In the genomic region with DNA sequence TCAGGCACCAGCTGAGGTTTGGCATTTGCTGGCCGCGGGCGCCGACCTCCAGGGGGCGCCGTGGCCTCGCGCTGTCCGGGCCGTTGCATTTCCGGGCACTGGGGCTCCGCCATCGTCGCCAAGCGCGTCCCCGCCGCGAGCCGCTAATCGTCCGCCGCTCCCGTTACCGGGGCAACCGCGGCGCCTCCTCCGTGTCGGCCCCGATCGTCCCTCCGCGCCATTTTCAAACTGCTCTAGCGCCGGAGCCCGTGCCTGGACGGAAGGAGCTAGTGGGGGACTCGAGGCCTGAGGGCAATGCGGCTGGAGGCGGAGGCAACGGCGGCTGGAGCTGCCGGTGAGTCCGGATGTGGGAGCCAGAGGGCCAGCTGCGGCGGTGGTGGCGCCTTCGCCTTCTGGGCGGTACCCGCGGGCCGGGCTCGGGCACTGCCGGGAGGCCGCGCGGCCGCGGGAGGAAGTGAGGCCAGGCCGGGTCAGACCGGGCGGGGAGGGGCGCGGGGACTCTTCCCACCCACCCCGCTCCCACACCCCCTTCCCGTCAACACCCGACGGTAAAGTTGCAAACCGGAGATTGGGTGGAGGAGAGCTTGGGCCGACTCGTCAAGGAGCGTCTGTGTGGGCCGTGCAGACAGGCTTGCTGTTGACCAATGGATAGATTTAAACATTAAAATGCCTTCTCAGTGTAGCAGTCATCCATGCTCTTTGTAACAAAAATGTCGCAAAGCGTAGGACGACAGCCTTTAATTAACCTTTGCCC, we compare ENCODE assay signal across 8 cellular contexts. TPM values are rescaled to one million over a fixed set of nuclear protein-coding genes. Genes with fewer than 3 reads are reported as not detected.
A peak's percentile ranks its signal among the peaks of the same experiment; 100 is the strongest.
DNase-seq lines count a peak whose midpoint lies in the region; ATAC-seq and TF ChIP-seq lines count a peak whose summit lies in the region.

A gene with protein sequence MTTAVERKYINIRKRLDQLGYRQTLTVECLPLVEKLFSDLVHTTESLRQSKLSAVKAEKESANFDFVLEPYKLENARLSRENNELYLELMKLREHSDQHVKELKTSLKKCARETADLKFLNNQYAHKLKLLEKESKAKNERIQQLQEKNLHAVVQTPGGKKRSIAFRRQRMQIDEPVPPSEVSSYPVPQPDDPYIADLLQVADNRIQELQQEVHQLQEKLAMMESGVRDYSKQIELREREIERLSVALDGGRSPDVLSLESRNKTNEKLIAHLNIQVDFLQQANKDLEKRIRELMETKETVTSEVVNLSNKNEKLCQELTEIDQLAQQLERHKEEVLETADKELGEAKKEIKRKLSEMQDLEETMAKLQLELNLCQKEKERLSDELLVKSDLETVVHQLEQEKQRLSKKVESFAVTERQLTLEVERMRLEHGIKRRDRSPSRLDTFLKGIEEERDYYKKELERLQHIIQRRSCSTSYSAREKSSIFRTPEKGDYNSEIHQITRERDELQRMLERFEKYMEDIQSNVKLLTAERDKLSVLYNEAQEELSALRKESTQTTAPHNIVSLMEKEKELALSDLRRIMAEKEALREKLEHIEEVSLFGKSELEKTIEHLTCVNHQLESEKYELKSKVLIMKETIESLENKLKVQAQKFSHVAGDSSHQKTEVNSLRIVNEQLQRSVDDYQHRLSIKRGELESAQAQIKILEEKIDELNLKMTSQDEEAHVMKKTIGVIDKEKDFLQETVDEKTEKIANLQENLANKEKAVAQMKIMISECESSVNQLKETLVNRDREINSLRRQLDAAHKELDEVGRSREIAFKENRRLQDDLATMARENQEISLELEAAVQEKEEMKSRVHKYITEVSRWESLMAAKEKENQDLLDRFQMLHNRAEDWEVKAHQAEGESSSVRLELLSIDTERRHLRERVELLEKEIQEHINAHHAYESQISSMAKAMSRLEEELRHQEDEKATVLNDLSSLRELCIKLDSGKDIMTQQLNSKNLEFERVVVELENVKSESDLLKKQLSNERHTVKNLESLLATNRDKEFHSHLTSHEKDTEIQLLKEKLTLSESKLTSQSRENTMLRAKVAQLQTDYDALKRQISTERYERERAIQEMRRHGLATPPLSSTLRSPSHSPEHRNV (plus strand): TSS at position 220 of the 754 bp plus-strand sequence. CDS start 3,186 bp downstream, outside the sequence.

- peak; percentile 87 for DNase-seq in ELR (ENCODE audit: low read depth)
- DNase-seq in H4 (ENCODE audit: low spot score), result peak; percentile 89
- peak; percentile 89 for DNase-seq in RPMI7951 (ENCODE audit: low read depth)
- peak; percentile 91 for DNase-seq in activated T-helper 1 cell treated with anti-CD3 and anti-CD28 coated beads, Interleukin-12 subunit alpha, Interleukin-12 subunit beta, Interleukin-2, Interleukin-4 antibody, amounts not matched to agents 30 ng/mL and 10 ng/mL and 1 ng/mL, durations not matched to agents 14 hours and 24 hours and 36 hours (ENCODE audit: low spot score)
- DNase-seq in fibroblast of gingiva (ENCODE audit: low read depth), result peak; percentile 95
- peak; percentile 84 to 94 (median 90) for DNase-seq in naive thymus-derived CD4-positive, alpha-beta T cell

- ATAC-seq in naive thymus-derived CD4-positive, alpha-beta T cell, result peak; percentile 88
- ATAC-seq in stimulated activated memory B cell treated with anti-CD40 and anti-IgM and Interleukin-4, amounts not matched to agents 10 μg/mL and 1 μg/mL and 100 μg/mL, for 72 hours, result peak; percentile 92

- peaks cover 44% of the 10 kb centered on the region for H3K4me1 Mint-ChIP-seq in activated T-helper 1 cell treated with anti-CD3 and anti-CD28 coated beads, Interleukin-12 subunit alpha, Interleukin-12 subunit beta, Interleukin-2, Interleukin-4 antibody, amounts not matched to agents 30 ng/mL and 10 ng/mL and 1 ng/mL, durations not matched to agents 14 hours and 24 hours and 36 hours (ENCODE audit: low read depth)
- peaks cover 30 to 69% (median 51%) of the 10 kb centered on the region in 7 donors for H3K4me1 Mint-ChIP-seq in naive thymus-derived CD4-positive, alpha-beta T cell
- H3K4me1 Mint-ChIP-seq in stimulated activated memory B cell treated with anti-CD40 and anti-IgM and Interleukin-4, amounts not matched to agents 10 μg/mL and 1 μg/mL and 100 μg/mL, for 72 hours, result peaks cover 42% of the 10 kb centered on the region

- POLR2A ChIA-PET in naive thymus-derived CD4-positive, alpha-beta T cell (lab: Charles Lee), result interaction anchor here (0.7 to 3.0 kb wide), 20 partner anchors 9 to 1029 kb away, joined by 3 to 24 read pairs (median 3); partner anchors contain the start of genes AASDH, EXOC1, PAICS and POLR2B

- CTCF ChIA-PET in naive thymus-derived CD4-positive, alpha-beta T cell (lab: Charles Lee), result interaction anchor here (0.6 to 1.8 kb wide), 13 partner anchors 8 to 1031 kb away, joined by 3 to 7 read pairs (median 3); partner anchors contain the start of gene SRD5A3

- intact Hi-C loops in activated T-helper 1 cell treated with anti-CD3 and anti-CD28 coated beads, Interleukin-12 subunit alpha, Interleukin-12 subunit beta, Interleukin-2, Interleukin-4 antibody, amounts not matched to agents 30 ng/mL and 10 ng/mL and 1 ng/mL, durations not matched to agents 14 hours and 24 hours and 36 hours (cut with micrococcal nuclease), result loop anchor here (1.0 to 5.0 kb wide), 17 partner anchors 42 to 1028 kb away; partner anchors contain the start of genes AASDH, CLOCK, EXOC1 and NOA1
- intact Hi-C loops in naive thymus-derived CD4-positive, alpha-beta T cell (cut with micrococcal nuclease), result loop anchor here (1.0 to 10.0 kb wide), 24 partner anchors 42 to 1887 kb away; partner anchors contain the start of genes AASDH (in 2 of the 2), CHIC2 (in 2 of the 2), EXOC1 (in 2 of the 2) and REST (in 2 of the 2)

- H3K27me3 ChIP-seq in naive thymus-derived CD4-positive, alpha-beta T cell (ENCODE audit: control insufficient read depth in 2 of 2, insufficient read depth in 2 of 2, low read length in 2 of 2), result no peaks in the 10 kb centered on the region

- no peaks in the 10 kb centered on the region for H3K9me3 ChIP-seq in naive thymus-derived CD4-positive, alpha-beta T cell (ENCODE audit: control insufficient read depth in 2 of 3, low read length in 3 of 3)

- H3K27ac Mint-ChIP-seq in activated T-helper 1 cell treated with anti-CD3 and anti-CD28 coated beads, Interleukin-12 subunit alpha, Interleukin-12 subunit beta, Interleukin-2, Interleukin-4 antibody, amounts not matched to agents 30 ng/mL and 10 ng/mL and 1 ng/mL, durations not matched to agents 14 hours and 24 hours and 36 hours, result peak within 1 kb of the TSS; percentile 92
- H3K27ac Mint-ChIP-seq in naive thymus-derived CD4-positive, alpha-beta T cell, result peak within 1 kb of the TSS; percentile 90 to 98 (median 94)
- peak within 1 kb of the TSS; percentile 98 for H3K27ac Mint-ChIP-seq in stimulated activated memory B cell treated with anti-CD40 and anti-IgM and Interleukin-4, amounts not matched to agents 10 μg/mL and 1 μg/mL and 100 μg/mL, for 72 hours

- no peaks in the 10 kb centered on the region for H3K27me3 Mint-ChIP-seq in activated T-helper 1 cell treated with anti-CD3 and anti-CD28 coated beads, Interleukin-12 subunit alpha, Interleukin-12 subunit beta, Interleukin-2, Interleukin-4 antibody, amounts not matched to agents 30 ng/mL and 10 ng/mL and 1 ng/mL, durations not matched to agents 14 hours and 24 hours and 36 hours (ENCODE audit: insufficient read depth)
- no peaks in the 10 kb centered on the region for H3K27me3 Mint-ChIP-seq in naive thymus-derived CD4-positive, alpha-beta T cell
- no peaks in the 10 kb centered on the region for H3K27me3 Mint-ChIP-seq in stimulated activated memory B cell treated with anti-CD40 and anti-IgM and Interleukin-4, amounts not matched to agents 10 μg/mL and 1 μg/mL and 100 μg/mL, for 72 hours

- H3K36me3 Mint-ChIP-seq in activated T-helper 1 cell treated with anti-CD3 and anti-CD28 coated beads, Interleukin-12 subunit alpha, Interleukin-12 subunit beta, Interleukin-2, Interleukin-4 antibody, amounts not matched to agents 30 ng/mL and 10 ng/mL and 1 ng/mL, durations not matched to agents 14 hours and 24 hours and 36 hours (ENCODE audit: low read depth), result peaks cover 15% of the 10 kb centered on the region
- H3K36me3 Mint-ChIP-seq in naive thymus-derived CD4-positive, alpha-beta T cell, result peaks cover 2 to 28% (median 14%) of the 10 kb centered on the region in 5 donors
- H3K36me3 Mint-ChIP-seq in stimulated activated memory B cell treated with anti-CD40 and anti-IgM and Interleukin-4, amounts not matched to agents 10 μg/mL and 1 μg/mL and 100 μg/mL, for 72 hours, result peaks cover 18% of the 10 kb centered on the region

- H3K4me1 ChIP-seq in naive thymus-derived CD4-positive, alpha-beta T cell (ENCODE audit: control insufficient read depth in 2 of 2, insufficient read depth in 2 of 2, low read length in 2 of 2), result peaks cover 14 to 15% of the 10 kb centered on the region in 2 donors

- H3K9me3 Mint-ChIP-seq in activated T-helper 1 cell treated with anti-CD3 and anti-CD28 coated beads, Interleukin-12 subunit alpha, Interleukin-12 subunit beta, Interleukin-2, Interleukin-4 antibody, amounts not matched to agents 30 ng/mL and 10 ng/mL and 1 ng/mL, durations not matched to agents 14 hours and 24 hours and 36 hours, result no peaks in the 10 kb centered on the region
- peaks cover 0 to 20% (median 1%) of the 10 kb centered on the region in 11 donors for H3K9me3 Mint-ChIP-seq in naive thymus-derived CD4-positive, alpha-beta T cell
- H3K9me3 Mint-ChIP-seq in stimulated activated memory B cell treated with anti-CD40 and anti-IgM and Interleukin-4, amounts not matched to agents 10 μg/mL and 1 μg/mL and 100 μg/mL, for 72 hours, result no peaks in the 10 kb centered on the region

- H3K36me3 ChIP-seq in naive thymus-derived CD4-positive, alpha-beta T cell (ENCODE audit: control insufficient read depth in 2 of 3, insufficient read depth in 3 of 3, low read length in 3 of 3), result peaks cover 0 to 17% (median 4%) of the 10 kb centered on the region in 3 experiments

- TF ChIP-seq CTCF in LNCAP (IDR thresholded peaks at IDR 0.05), result peak; percentile 92

- peak within 1 kb of the TSS; percentile 71 for H3K27ac ChIP-seq in naive thymus-derived CD4-positive, alpha-beta T cell (ENCODE audit: low read depth, low read length)

- H3K4me3 ChIP-seq in naive thymus-derived CD4-positive, alpha-beta T cell (ENCODE audit: low read length), result peak within 1 kb of the TSS; percentile 88

- peak within 1 kb of the TSS; percentile 86 for H3K4me3 Mint-ChIP-seq in activated T-helper 1 cell treated with anti-CD3 and anti-CD28 coated beads, Interleukin-12 subunit alpha, Interleukin-12 subunit beta, Interleukin-2, Interleukin-4 antibody, amounts not matched to agents 30 ng/mL and 10 ng/mL and 1 ng/mL, durations not matched to agents 14 hours and 24 hours and 36 hours
- H3K4me3 Mint-ChIP-seq in naive thymus-derived CD4-positive, alpha-beta T cell, result peak within 1 kb of the TSS; percentile 86 to 96 (median 92)
- H3K4me3 Mint-ChIP-seq in stimulated activated memory B cell treated with anti-CD40 and anti-IgM and Interleukin-4, amounts not matched to agents 10 μg/mL and 1 μg/mL and 100 μg/mL, for 72 hours, result peak within 1 kb of the TSS; percentile 90

RNA-seq across cellular contexts. Expression of the gene that starts here (rescaled TPM):
- total RNA-seq in H4 (2014; rRNA removed; shearing (Covaris generic)), result 2.3 and 5.2 TPM in 2 replicates
- total RNA-seq in RPMI7951 (2014; rRNA removed; shearing (Covaris generic)), result 5.3 and 8.3 TPM in 2 replicates
- 19.3 and 19.9 TPM in 2 replicates for total RNA-seq in activated T-helper 1 cell treated with anti-CD3 and anti-CD28 coated beads, Interleukin-12 subunit alpha, Interleukin-12 subunit beta, Interleukin-2, Interleukin-4 antibody, amounts not matched to agents 30 ng/mL and 10 ng/mL and 1 ng/mL, durations not matched to agents 14 hours and 24 hours and 36 hours
- total RNA-seq in naive thymus-derived CD4-positive, alpha-beta T cell, result 10 to 100 TPM; 20.6 to 38.8 (median 24.6) TPM
- 10 to 100 TPM in 1 of 2 donors, 1 to 10 TPM in 1; 8.9 to 15.5 TPM for polyA plus RNA-seq in naive thymus-derived CD4-positive, alpha-beta T cell

Comparison
In these comparisons a context has a peak if more than half of its experiments do, and no peak if none do; other contexts are left out.
1. Peak in every context shown above with its lines: DNase-seq, ATAC-seq, H3K4me3 ChIP-seq and H3K27ac ChIP-seq.